8 cellular contexts compared by ENCODE assay signal in the genomic region with DNA sequence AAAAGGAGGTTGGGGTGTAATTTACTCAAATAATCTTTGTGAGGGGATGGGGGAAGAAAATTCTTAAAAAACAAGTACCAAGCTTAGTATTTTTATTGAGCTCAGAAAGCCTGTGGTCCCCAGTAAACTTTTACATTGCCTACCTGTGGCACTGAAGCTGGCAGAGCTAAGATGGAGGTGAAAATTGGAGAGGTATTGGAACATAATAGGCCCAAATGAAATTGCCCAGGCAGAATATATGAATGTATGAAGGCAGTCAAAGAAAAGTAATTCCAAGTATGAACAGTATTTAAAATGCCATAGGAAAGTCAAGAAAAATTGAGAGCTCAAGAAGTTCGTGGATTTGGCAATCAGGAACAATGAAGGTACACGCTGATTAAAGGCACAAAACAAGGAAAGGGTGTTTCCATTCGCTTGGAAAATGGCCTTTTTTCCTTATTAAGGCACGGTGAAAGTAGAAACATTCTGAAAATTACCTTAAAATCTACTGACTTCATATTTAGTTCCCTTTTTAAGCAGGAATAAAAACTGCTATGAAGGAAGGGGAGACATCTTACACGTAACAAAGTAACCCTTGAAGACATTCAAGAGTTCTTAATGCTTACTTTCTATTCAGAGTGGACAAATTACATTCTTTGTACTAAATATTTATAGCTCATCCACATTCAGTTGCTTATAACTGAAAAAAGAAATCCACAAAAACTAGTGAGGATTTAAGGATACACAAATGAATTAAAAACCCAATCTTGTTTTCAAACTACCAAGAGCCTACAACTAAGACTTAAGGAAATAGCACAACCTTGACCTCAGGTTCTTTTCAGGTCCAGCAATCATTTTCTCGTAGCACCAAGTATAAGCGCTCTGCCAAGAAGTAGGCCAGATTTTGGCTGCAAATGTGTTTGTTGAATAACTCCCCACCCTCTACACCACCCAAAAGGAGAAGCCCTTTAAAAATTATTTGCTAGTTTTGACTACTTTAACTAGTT. TPM values are rescaled to one million over a fixed set of nuclear protein-coding genes. Genes with fewer than 3 reads are reported as not detected.
A peak's percentile ranks its signal among the peaks of the same experiment; 100 is the strongest.
DNase-seq lines count a peak whose midpoint lies in the region; ATAC-seq and TF ChIP-seq lines count a peak whose summit lies in the region.

No MANE protein-coding gene starts in this region.

- H3K9me3 ChIP-seq in GM23248 (ENCODE audit: low read depth) (no peaks in the 10 kb centered on the region), SJSA1 (replicated peaks) (no peaks in the 10 kb centered on the region), trophoblast cell (ENCODE audit: insufficient read depth, low read depth, low read length) (no peaks in the 10 kb centered on the region)

- peaks cover 30% of the 10 kb centered on the region for H3K79me1 ChIP-seq in trophoblast cell (ENCODE audit: low read length)

- peak overlapping the region; percentile 99 for H3K9ac ChIP-seq in GM23248
- H3K9ac ChIP-seq in trophoblast cell (ENCODE audit: low read length): peak overlapping the region; percentile 63

- DNase-seq in GM23248: peak; percentile 55
- peak in 1 of 2 experiments; percentile 29 for DNase-seq in SJSA1 (ENCODE audit: low read depth in 1 of 2, low spot score in 2 of 2)
- peak; percentile 21 for DNase-seq in fibroblast of gingiva (ENCODE audit: low read depth)
- DNase-seq in trophoblast cell: peak in 1 of 2 donors; percentile 65
- no peak for DNase-seq in LoVo (ENCODE audit: low spot score)
- no peak for DNase-seq in effector CD4-positive, alpha-beta T cell
- no peak for DNase-seq in HEK293T (ENCODE audit: extremely low spot score)

- H3K27ac ChIP-seq in GM23248 (peak overlapping the region; percentile 99), SJSA1 (peak overlapping the region; percentile 100), trophoblast cell (ENCODE audit: low read depth, low read length) (no peak overlapping the region)

- H2AFZ ChIP-seq in GM23248 (no peak overlapping the region), trophoblast cell (ENCODE audit: insufficient read depth, low read length, poor library complexity) (no peak overlapping the region)

- no peak overlapping the region for H2BK120ac ChIP-seq in trophoblast cell (ENCODE audit: insufficient read depth, low read length, poor library complexity)

- WGBS in GM23248 (ENCODE audit: low coverage in 1 of 2, low lambda C conversion rate in 2 of 2, missing lambda C conversion rate in 2 of 2), 2 experiments: 3 to 5% methylated on average over 7 of the region's 7 CpGs
- no CpG with 5 or more reads among the region's 7 CpGs for WGBS in trophoblast cell (ENCODE audit: extremely low coverage, insufficient coverage, insufficient read length)

- ATAC-seq in HG03196 (IDR thresholded peaks at IDR 0.05; ENCODE audit: unreplicated experiment): no peak

- no peak overlapping the region for H2BK5ac ChIP-seq in trophoblast cell (ENCODE audit: low read depth, low read length, poor library complexity)

- no peak overlapping the region for H4K8ac ChIP-seq in trophoblast cell (ENCODE audit: low read depth, low read length)

- H3K79me2 ChIP-seq in GM23248 (ENCODE audit: insufficient read depth) (peaks cover 22% of the 10 kb centered on the region), trophoblast cell (ENCODE audit: control insufficient read depth, insufficient read depth, low read length, poor library complexity) (peaks cover 38% of the 10 kb centered on the region)

- peak overlapping the region; percentile 99 for H3K4me3 ChIP-seq in GM23248
- peak overlapping the region; percentile 71 for H3K4me3 ChIP-seq in SJSA1
- no peak overlapping the region for H3K4me3 ChIP-seq in trophoblast cell (ENCODE audit: low read depth, low read length)

- H2BK12ac ChIP-seq in trophoblast cell (ENCODE audit: low read length): no peak overlapping the region

- POLR2A ChIA-PET in HEK293T (lab: Yijun Ruan, JAX): interaction anchor here (1.8 kb wide), 1 partner anchor 27 kb away, joined by 5 read pairs; no protein-coding TSS in a partner anchor

- no peak overlapping the region for H4K91ac ChIP-seq in trophoblast cell (ENCODE audit: low read depth, low read length)

- H4K20me1 ChIP-seq in GM23248 (ENCODE audit: insufficient read depth): peaks cover 7% of the 10 kb centered on the region; the same call in 1 of the 2 replicates

- no peak overlapping the region for H3K14ac ChIP-seq in trophoblast cell (ENCODE audit: low read length)

- H4K12ac ChIP-seq in trophoblast cell (ENCODE audit: low read depth, low read length): no peak overlapping the region

- no peaks in the 10 kb centered on the region for H3K27me3 ChIP-seq in GM23248 (replicated peaks; ENCODE audit: insufficient read depth)
- no peaks in the 10 kb centered on the region for H3K27me3 ChIP-seq in SJSA1 (replicated peaks)
- H3K27me3 ChIP-seq in trophoblast cell (ENCODE audit: insufficient read depth, low read length): no peaks in the 10 kb centered on the region

- in situ Hi-C loops in GM23248 (cut with MboI): no loop called here

- H3K4me1 ChIP-seq in GM23248 (ENCODE audit: insufficient read depth) (peaks cover 37% of the 10 kb centered on the region), SJSA1 (replicated peaks) (peaks cover 22% of the 10 kb centered on the region), trophoblast cell (ENCODE audit: control insufficient read depth in 1 of 2, insufficient read depth in 2 of 2, low read length in 2 of 2) (peaks cover 4 to 9% of the 10 kb centered on the region in 2 experiments)

- peaks cover 55% of the 10 kb centered on the region for H3F3A ChIP-seq in GM23248 (ENCODE audit: insufficient read depth)

- CTCF ChIA-PET in HEK293T (lab: Yijun Ruan, JAX): interaction anchor here (1.1 kb wide), 1 partner anchor 27 kb away, joined by 3 read pairs; no protein-coding TSS in a partner anchor

- H3K4me2 ChIP-seq in GM23248 (ENCODE audit: unreplicated experiment) (peak overlapping the region; percentile 95), trophoblast cell (ENCODE audit: low read length) (peak overlapping the region; percentile 75)

- H3K18ac ChIP-seq in trophoblast cell (ENCODE audit: low read length): no peak overlapping the region

- peak overlapping the region; percentile 92 for H3K4ac ChIP-seq in trophoblast cell (ENCODE audit: low read depth, low read length)

- no peaks in the 10 kb centered on the region for H3K9me2 ChIP-seq in GM23248 (ENCODE audit: insufficient read depth)

- H2AK5ac ChIP-seq in trophoblast cell (ENCODE audit: low read length): no peak overlapping the region

- H3K36me3 ChIP-seq in GM23248 (ENCODE audit: low read depth) (0 out of 2 replicates have a peak, but pooled peaks cover 3% of the 10 kb centered on the region), SJSA1 (peaks cover 50% of the 10 kb centered on the region), trophoblast cell (ENCODE audit: control insufficient read depth in 1 of 2, insufficient read depth in 2 of 2, low read length in 2 of 2) (peaks cover 3 to 4% of the 10 kb centered on the region in 2 experiments)

- H3K23ac ChIP-seq in trophoblast cell (ENCODE audit: low read length): no peak overlapping the region

TF ChIP-seq in HEK293T, 16 proteins besides CTCF, POLR2A, EP300 and RAD21:
- TF ChIP-seq SP1 (IDR thresholded peaks at IDR 0.05) (no peak), LEF1 (IDR thresholded peaks at IDR 0.05; ENCODE audit: borderline replicate concordance) (no peak), SUZ12 (IDR thresholded peaks at IDR 0.05) (no peak), NFRKB (IDR thresholded peaks at IDR 0.05) (no peak), ZNF384 (IDR thresholded peaks at IDR 0.05) (no peak), ARNT (IDR thresholded peaks at IDR 0.05) (no peak), BHLHE40 (IDR thresholded peaks at IDR 0.05; ENCODE audit: borderline replicate concordance) (no peak), TARDBP (IDR thresholded peaks at IDR 0.05) (no peak), FOXM1 (IDR thresholded peaks at IDR 0.05; ENCODE audit: borderline replicate concordance) (no peak), CTBP1 (IDR thresholded peaks at IDR 0.05; ENCODE audit: borderline replicate concordance) (no peak)

RNA-seq across cellular contexts. Expression of a gene that starts 3.2 kb away (rescaled TPM):
- 29.1 and 30.7 TPM in 2 replicates for total RNA-seq in GM23248 (2014; rRNA removed; shearing (Covaris generic))
- polyA plus RNA-seq in GM23248 (2016; fragmentation: Nextera tagmentation; extraction: Ambion mirVana): 63.2 and 63.5 TPM in 2 replicates
- 21.8 and 32.2 TPM in 2 replicates for total RNA-seq in SJSA1 (2014; rRNA removed; shearing (Covaris generic))
- polyA plus RNA-seq in trophoblast cell (2013): 25.0 and 25.8 TPM in 2 replicates

Comparison
In these comparisons a context has a peak if more than half of its experiments do, and no peak if none do; other contexts are left out.
1. DNase-seq: peak in GM23248 (single experiment) and fibroblast of gingiva (single experiment); none in LoVo (single experiment), effector CD4-positive, alpha-beta T cell (single experiment) and HEK293T (single experiment).